In the genomic region with DNA sequence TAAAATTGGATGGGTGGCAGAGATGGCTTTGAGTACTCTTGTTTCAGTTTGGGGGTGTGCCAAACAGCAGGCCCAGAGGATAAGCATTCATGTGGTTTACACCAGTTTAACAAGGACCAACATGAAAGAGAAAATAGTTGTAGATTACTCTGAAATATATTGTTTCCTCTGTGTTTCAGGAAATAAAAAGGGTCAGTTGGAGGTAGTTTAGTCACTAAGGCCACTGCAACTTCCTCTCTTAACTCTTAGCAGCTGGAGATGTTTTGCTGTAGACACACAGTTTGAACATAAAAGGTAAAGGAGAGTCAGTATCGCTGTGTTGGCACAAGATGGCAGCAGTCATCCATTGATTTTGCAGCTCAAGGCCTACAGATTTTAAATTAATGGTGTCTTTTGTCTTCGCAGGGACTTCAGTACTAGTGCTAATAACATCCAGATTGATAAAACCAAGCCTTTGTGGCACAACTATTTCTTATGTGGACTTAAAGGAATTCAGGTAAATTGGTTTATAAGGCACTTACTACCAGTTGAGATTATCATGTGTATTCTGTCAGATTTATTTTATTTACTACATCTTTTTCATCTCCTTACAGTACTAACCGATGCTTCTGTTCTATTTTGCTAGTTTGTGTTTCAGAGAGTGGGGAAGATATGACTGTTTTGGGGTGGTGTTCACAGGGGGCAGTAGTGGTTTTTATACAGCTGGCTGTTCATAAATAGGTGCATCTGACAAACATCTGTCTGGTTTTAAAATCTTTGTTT, we compare ENCODE assay signal across 8 cellular contexts.
DNase-seq lines count a peak whose midpoint lies in the region; ATAC-seq, FAIRE-seq and TF ChIP-seq lines count a peak whose summit lies in the region.

No MANE protein-coding gene starts in this region.

- H3K27ac ChIP-seq in HepG2 (ENCODE audit: extremely low read length, insufficient read depth, low read length) = no peak overlapping the region

- no TSS peak for BruUV-seq in HepG2 (replicated peaks; lab: Mats Ljungman, UMichigan)

- CTCF ChIA-PET in AG04449 (lab: Yijun Ruan, JAX) (interaction anchor here (0.7 to 7.0 kb wide), 41 partner anchors 8 to 1080 kb away, joined by 3 to 184 read pairs (median 4); a partner anchor contains a TSS), HepG2 (lab: Yijun Ruan, JAX; ENCODE audit: low intra/inter-chr PET ratio, low total read pairs) (interaction anchor here (2.1 kb wide), 1 partner anchor 186 kb away, joined by 22 read pairs; a partner anchor contains a TSS)

- H3K4me1 ChIP-seq in HepG2 (ENCODE audit: insufficient read depth, low read length) = peaks cover 18% of the 10 kb centered on the region

- ATAC-seq in HG02798 (IDR thresholded peaks at IDR 0.05; ENCODE audit: poor library complexity, unreplicated experiment) = peak; percentile 82
- peak; percentile 77 for ATAC-seq in HepG2

- no peaks in the 10 kb centered on the region for H3K27me3 ChIP-seq in HepG2 (ENCODE audit: control insufficient read depth in 1 of 2, insufficient read depth in 2 of 2, low read length in 2 of 2)

- intact Hi-C loops in HepG2 (cut with micrococcal nuclease; ENCODE audit: unreplicated experiment) = loop anchor here (1.0 to 5.0 kb wide), 4 partner anchors 187 to 912 kb away; no protein-coding TSS in a partner anchor

- POLR2A ChIA-PET in AG04449 (lab: Yijun Ruan, JAX) (interaction anchor here (0.7 kb wide), 1 partner anchor 200 kb away, joined by 4 read pairs; no protein-coding TSS in a partner anchor), HepG2 (lab: Yijun Ruan, JAX) (interaction anchor here (1.0 kb wide), 1 partner anchor 358 kb away, joined by 3 read pairs; no protein-coding TSS in a partner anchor)

- TF ChIP-seq POLR2A in GM12891 (IDR thresholded peaks at IDR 0.05; ENCODE audit: low read depth, low read length) (no peak), HepG2 (IDR thresholded peaks at IDR 0.05; ENCODE audit: insufficient read depth in 1 of 2, low read depth in 2 of 2, low read length in 2 of 2) (no peak)

- no peak overlapping the region for H3K4me2 ChIP-seq in HepG2 (ENCODE audit: low read depth, low read length)

- H3K9me3 ChIP-seq in HepG2 (ENCODE audit: low read length) = no peaks in the 10 kb centered on the region

- no peaks in the 10 kb centered on the region for H4K20me1 ChIP-seq in HepG2 (ENCODE audit: insufficient read depth, low read length)

- DNase-seq in AG04449 (ENCODE audit: low read depth, low spot score) = peak; percentile 59
- DNase-seq in GM12891 (ENCODE audit: insufficient read length, low spot score) = no peak
- DNase-seq in NCI-H1694 (lab: John Stamatoyannopoulos, UW) = peak; percentile 54
- peak; percentile 71 for DNase-seq in cerebellar cortex (ENCODE audit: low spot score)
- DNase-seq in HepG2 (ENCODE audit: low spot score) = peak; percentile 37
- peak; percentile 9 for DNase-seq in stimulated activated CD8-positive, alpha-beta memory T cell treated with anti-CD3 and anti-CD28 coated beads, Interleukin-12 subunit alpha, Interleukin-12 subunit beta, amount 100 ng/mL, for 4 hours (ENCODE audit: low read depth)

- peak; percentile 66 for TF ChIP-seq CTCF in AG04449 (IDR thresholded peaks at IDR 0.05; ENCODE audit: insufficient read depth, low read length, missing control alignments)
- peak; percentile 77 for TF ChIP-seq CTCF in HepG2 (CRISPR knock-in tag; IDR thresholded peaks at IDR 0.05)

- in situ Hi-C loops in HepG2 (cut with HindIII; ENCODE audit: extremely low pct_ligation_motif_present, low pct_unique_long_range_greater_than_20kb) = loop anchor here (25.0 kb wide), 1 partner anchor 777 kb away; no protein-coding TSS in a partner anchor

- peak; percentile 84 for FAIRE-seq in GM12891 (lab: Jason Lieb, UNC)
- peak; percentile 76 for FAIRE-seq in TTC549 (lab: Jason Lieb, UNC)
- FAIRE-seq in HepG2 (lab: Jason Lieb, UNC) = peak; percentile 73

- TF ChIP-seq EP300 in HepG2 (IDR thresholded peaks at IDR 0.05; ENCODE audit: low read depth in 2 of 2, low read length in 2 of 2) = no peak
- no peak for TF ChIP-seq EP300 in HepG2 (CRISPR knock-in tag; IDR thresholded peaks at IDR 0.05; ENCODE audit: borderline replicate concordance)

- 73% methylated on average over 3 of the region's 3 CpGs for WGBS in HepG2 (ENCODE audit: low lambda C conversion rate)

- H3K79me2 ChIP-seq in HepG2 (ENCODE audit: insufficient read depth, low read length) = no peaks in the 10 kb centered on the region

- H3K4me3 ChIP-seq in AG04449 (ENCODE audit: low read depth, low read length) (no peak overlapping the region), HepG2 (replicated peaks in 1 of 3; ENCODE audit: insufficient read depth in 1 of 3, low read depth in 2 of 3, low read length in 3 of 3) (no peak overlapping the region)

- H3K36me3 ChIP-seq in HepG2 (replicated peaks in 1 of 2; ENCODE audit: control insufficient read depth in 1 of 2, insufficient read depth in 2 of 2, low read length in 2 of 2) = peaks cover 0 to 5% of the 10 kb centered on the region in 2 experiments; a peak in 2 of 5 replicates

- no peak overlapping the region for H2AFZ ChIP-seq in HepG2 (ENCODE audit: low read length)

- no peak overlapping the region for H3K9ac ChIP-seq in HepG2 (ENCODE audit: insufficient read depth, low read depth, low read length)

- peak; percentile 51; the same call in 1 of the 2 replicates for TF ChIP-seq RAD21 in HepG2 (CRISPR knock-in tag; IDR thresholded peaks at IDR 0.05)

TF ChIP-seq in GM12891, 5 proteins besides CTCF, POLR2A, EP300 and RAD21:
- TF ChIP-seq POU2F2 (IDR thresholded peaks at IDR 0.05; ENCODE audit: low read depth, low read length) (no peak), SPI1 (IDR thresholded peaks at IDR 0.05; ENCODE audit: low read depth, low read length) (peak; percentile 64)

TF ChIP-seq in HepG2, 621 proteins besides CTCF, POLR2A, EP300 and RAD21:
- TF ChIP-seq SMC3 (IDR thresholded peaks at IDR 0.05; ENCODE audit: low read length) = peak; percentile 56
- TF ChIP-seq BCL6 (CRISPR knock-in tag; IDR thresholded peaks at IDR 0.05) = no peak
- TF ChIP-seq, protein P1, sequence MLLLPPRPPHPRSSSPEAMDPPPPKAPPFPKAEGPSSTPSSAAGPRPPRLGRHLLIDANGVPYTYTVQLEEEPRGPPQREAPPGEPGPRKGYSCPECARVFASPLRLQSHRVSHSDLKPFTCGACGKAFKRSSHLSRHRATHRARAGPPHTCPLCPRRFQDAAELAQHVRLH (CRISPR knock-in tag; IDR thresholded peaks at IDR 0.05; ENCODE audit: borderline replicate concordance, low read depth) = no peak
- peak; percentile 81 for TF ChIP-seq STAG1 (CRISPR knock-in tag; IDR thresholded peaks at IDR 0.05)
TF ChIP-seq in HepG2: peak in this region for 2.
